Comparison of ENCODE assay signal across 8 cellular contexts in genomic region chr11:8192016-8192895, GRCh38. TPM values are rescaled to one million over a fixed set of nuclear protein-coding genes. Genes with fewer than 3 reads are reported as not detected.
DNase-seq lines count a peak whose midpoint lies in the region; ATAC-seq, FAIRE-seq and TF ChIP-seq lines count a peak whose summit lies in the region.

No MANE protein-coding gene starts in this region.

- in situ Hi-C loops in SK-MEL-5 (cut with HindIII; ENCODE audit: low pct_unique_long_range_greater_than_20kb, low sequenced_read_pairs) (no loop called here), GM12878 (cut with MboI) (no loop called here)

- 62% methylated on average over 19 of the region's 19 CpGs for WGBS in GM12878 (ENCODE audit: insufficient coverage, insufficient replicate concordance, low lambda C conversion rate, missing lambda C conversion rate)
- no CpG with 5 or more reads among the region's 19 CpGs for WGBS in iPS DF 6.9 (ENCODE audit: insufficient coverage, insufficient read length)

- no peaks in the 10 kb centered on the region for H3K79me2 ChIP-seq in GM12878 (ENCODE audit: control insufficient read depth, insufficient read depth, low read length)

- H3K9me3 ChIP-seq in GM12878 (replicated peaks; ENCODE audit: control insufficient read depth, insufficient read depth, low read length) (no peaks in the 10 kb centered on the region), iPS DF 6.9 (ENCODE audit: control insufficient read depth, insufficient read depth, low read length) (no peaks in the 10 kb centered on the region)

- no peak for TF ChIP-seq POLR2A in GM12878 (IDR thresholded peaks at IDR 0.05; ENCODE audit: low read depth, low read length)

- no peak overlapping the region for H3K4me2 ChIP-seq in GM12878 (ENCODE audit: control insufficient read depth, insufficient read depth)

- H3K27ac ChIP-seq in C4-2B = no peak overlapping the region
- H3K27ac ChIP-seq in GM12878 (ENCODE audit: control insufficient read depth, insufficient read depth) = no peak overlapping the region
- no peak overlapping the region for H3K27ac ChIP-seq in iPS DF 6.9 (ENCODE audit: low read length)

- POLR2A ChIA-PET in GM12878 (lab: Charles Lee) = no interaction called here

- BruUV-seq in GM12878 (replicated peaks; lab: Mats Ljungman, UMichigan) = no TSS peak

- SMC1A ChIA-PET in GM12878 (lab: Charles Lee; ENCODE audit: uncharacterized antibody, unreplicated experiment) = interaction anchor here (0.9 to 2.7 kb wide), 6 partner anchors 10 to 375 kb away, joined by 4 to 28 read pairs (median 14); partner anchors contain the start of gene LMO1

- ATAC-seq in GM19043 (IDR thresholded peaks at IDR 0.05; ENCODE audit: low read depth, unreplicated experiment) = peak; percentile 59
- ATAC-seq in GM12878 = peak; percentile 94
- no peak for ATAC-seq in GM21367 (IDR thresholded peaks at IDR 0.05; ENCODE audit: unreplicated experiment)

- peak; percentile 95 for FAIRE-seq in GM12878 (lab: Jason Lieb, UNC)

- peak; percentile 92 for TF ChIP-seq CTCF in C4-2B (conservative IDR thresholded peaks at IDR 0.05)
- TF ChIP-seq CTCF in GM12878 (IDR thresholded peaks at IDR 0.05 in 2 of 3, conservative IDR thresholded peaks at IDR 0.05 in 1 of 3; ENCODE audit: control insufficient read depth in 2 of 3, extremely low read depth in 1 of 3, insufficient read depth in 1 of 3, low read depth in 3 of 3, low read length in 3 of 3) = peak; percentile 88 to 96 (median 90)

- peak; percentile 65 for DNase-seq in M059J (ENCODE audit: low read depth)
- DNase-seq in SK-MEL-5 (ENCODE audit: low read depth, low spot score) = peak; percentile 80
- no peak for DNase-seq in GM12878 (ENCODE audit: low read depth, low spot score)
- peak; percentile 82 for DNase-seq in iPS DF 6.9 (ENCODE audit: low read depth, low spot score)
- peak; percentile 46 for DNase-seq in stimulated activated CD4-positive, alpha-beta T cell treated with anti-CD3 and anti-CD28 coated beads, Interleukin-12 subunit alpha, Interleukin-12 subunit beta, amount 100 ng/mL, for 4 hours

- no peak overlapping the region for H3K9ac ChIP-seq in GM12878 (ENCODE audit: control insufficient read depth, insufficient read depth, low read length)

- H3K4me1 ChIP-seq in GM12878 (ENCODE audit: control insufficient read depth, insufficient read depth, low read length) = no peaks in the 10 kb centered on the region
- H3K4me1 ChIP-seq in iPS DF 6.9 (ENCODE audit: control insufficient read depth, insufficient read depth, low read length) = peaks cover 4% of the 10 kb centered on the region; the same call in 1 of the 2 replicates

- no peak overlapping the region for H3K4me3 ChIP-seq in GM12878
- H3K4me3 ChIP-seq in iPS DF 6.9 (ENCODE audit: low read length) = no peak overlapping the region

- intact Hi-C loops in GM12878 (cut with micrococcal nuclease; ENCODE audit: unreplicated experiment) = loop anchor here (1.0 to 5.0 kb wide), 3 partner anchors 17 to 374 kb away; partner anchors contain the start of gene LMO1

- TF ChIP-seq RAD21 in GM12878 (IDR thresholded peaks at IDR 0.05; ENCODE audit: insufficient read depth, low read depth, low read length) = peak; percentile 84

- CTCF ChIA-PET in GM12878 (lab: Yijun Ruan, JAX) = interaction anchor here (0.6 to 5.5 kb wide), 17 partner anchors 11 to 767 kb away, joined by 3 to 132 read pairs (median 5); partner anchors contain the start of gene LMO1

- TF ChIP-seq EP300 in GM12878 (IDR thresholded peaks at IDR 0.05; ENCODE audit: borderline replicate concordance in 1 of 2, control insufficient read depth in 1 of 2, low read depth in 2 of 2, low read length in 2 of 2) = no peak

- no peaks in the 10 kb centered on the region for H3K36me3 ChIP-seq in GM12878 (ENCODE audit: control insufficient read depth in 2 of 2, insufficient read depth in 2 of 2, low read length in 1 of 2)
- no peaks in the 10 kb centered on the region for H3K36me3 ChIP-seq in iPS DF 6.9 (ENCODE audit: control insufficient read depth, insufficient read depth, low read length)

- no peaks in the 10 kb centered on the region for H4K20me1 ChIP-seq in GM12878 (ENCODE audit: control insufficient read depth, insufficient read depth)

- RAD21 ChIA-PET in GM12878 (lab: Charles Lee; ENCODE audit: unreplicated experiment) = interaction anchor here (0.8 to 2.7 kb wide), 8 partner anchors 10 to 71 kb away, joined by 3 to 33 read pairs (median 4); partner anchors contain the start of gene LMO1

- no peak overlapping the region for H2AFZ ChIP-seq in GM12878 (ENCODE audit: control insufficient read depth, low read depth, low read length)

- no peaks in the 10 kb centered on the region; a peak in 1 of 4 replicates for H3K27me3 ChIP-seq in GM12878 (replicated peaks in 1 of 2; ENCODE audit: control insufficient read depth in 2 of 2, insufficient read depth in 2 of 2, low read length in 1 of 2)
- no peaks in the 10 kb centered on the region for H3K27me3 ChIP-seq in iPS DF 6.9 (ENCODE audit: control insufficient read depth, insufficient read depth, low read length)

TF ChIP-seq in GM12878, 131 proteins besides CTCF, POLR2A, EP300 and RAD21:
- TF ChIP-seq SMC3 (IDR thresholded peaks at IDR 0.05; ENCODE audit: borderline replicate concordance, low read length) (peak; percentile 83), BCLAF1 (IDR thresholded peaks at IDR 0.05) (no peak)

RNA-seq across cellular contexts. Expression of gene RIC3, which starts 23.4 kb away (rescaled TPM):
- 0.32 TPM in 1 of 2 replicates, not detected in the other for total RNA-seq in M059J (2014; rRNA removed; shearing (Covaris generic))
- total RNA-seq in SK-MEL-5 (2014; rRNA removed; shearing (Covaris generic)) = 0.34 and 2.6 TPM in 2 replicates
- polyA plus RNA-seq in SK-MEL-5 (2015; cell fraction: cytosol; rRNA removed) = 1.2 and 3.1 TPM in 2 replicates
- 45.0 and 51.4 TPM in 2 replicates for polyA plus RNA-seq in SK-MEL-5 (2015; cell fraction: nucleus; rRNA removed)
- total RNA-seq in GM12878 (2013; cell fraction: nucleolus; rRNA removed) = 48.5 and 51.5 TPM in 2 replicates
- total RNA-seq in GM12878 (2014; rRNA removed) (1.9 and 2.0 TPM in 2 replicates), GM12878 (2014; rRNA removed; fragmentation: Illumina TruSeq; extraction: Trizol) (2.3 and 2.8 TPM in 2 replicates), GM12878 (2021) (2.1 and 2.9 TPM in 2 replicates)
- 2.9 TPM for polyA plus RNA-seq in GM12878 (2011; ENCODE audit: low read depth)
- polyA plus RNA-seq in GM12878 (2011; rRNA removed) (8.9 and 13.0 TPM in 2 replicates), GM12878 (2014; fragmentation: Illumina TruSeq; extraction: Trizol) (3.2 and 4.7 TPM in 2 replicates), GM12878 (2014; fragmentation: Nextera tagmentation; extraction: Ambion mirVana) (1 to 10 TPM in 1 of 2 experiments, under 1 TPM in 1; 0.90 to 1.3 TPM), GM12878 (2014; rRNA removed) (4.1 and 4.2 TPM in 2 replicates), GM12878 (2016; fragmentation: Nextera tagmentation; extraction: Ambion mirVana) (1 to 10 TPM; 1.4 to 1.9 TPM)
- polyA plus RNA-seq in GM12878 (2011; cell fraction: cytosol; rRNA removed) = 2.9 and 4.0 TPM in 2 replicates
- 32.9 and 33.1 TPM in 2 replicates for polyA plus RNA-seq in GM12878 (2011; cell fraction: nucleus; rRNA removed)
- 2.6 and 3.7 TPM in 2 replicates for polyA plus RNA-seq in GM12878 (2012)
- 3.8 and 5.6 TPM in 2 replicates for polyA minus RNA-seq in GM12878 (2011; rRNA and poly(A)+ RNA removed)
- polyA minus RNA-seq in GM12878 (2011; cell fraction: cytosol; rRNA and poly(A)+ RNA removed) = 1.8 TPM in 1 of 2 replicates, not detected in the other
- polyA minus RNA-seq in GM12878 (2011; cell fraction: nucleus; rRNA and poly(A)+ RNA removed) = 12.5 and 17.4 TPM in 2 replicates
